In genomic region chr15:52566889-52567288, GRCh38 we compare ENCODE assay signal across 8 cellular contexts. TPM values are rescaled to one million over a fixed set of nuclear protein-coding genes. Genes with fewer than 3 reads are reported as not detected.
DNase-seq lines count a peak whose midpoint lies in the region; ATAC-seq and TF ChIP-seq lines count a peak whose summit lies in the region.

No MANE protein-coding gene starts in this region.

- H3K27me3 ChIP-seq in HCT116 (ENCODE audit: insufficient read depth, low read length) (no peaks in the 10 kb centered on the region), gastrocnemius medialis (no peaks in the 10 kb centered on the region)

- no peak for TF ChIP-seq POLR2A in HCT116 (IDR thresholded peaks at IDR 0.05; ENCODE audit: borderline replicate concordance, extremely low read depth, insufficient read depth, insufficient read length)
- TF ChIP-seq POLR2A in gastrocnemius medialis (IDR thresholded peaks at IDR 0.05), result no peak

- POLR2A ChIA-PET in HCT116 (lab: Charles Lee), result no interaction called here

- no peak for TF ChIP-seq RAD21 in HCT116 (IDR thresholded peaks at IDR 0.05; ENCODE audit: low read depth)

- TF ChIP-seq CTCF in HCT116 (IDR thresholded peaks at IDR 0.05 in 2 of 3, conservative IDR thresholded peaks at IDR 0.05 in 1 of 3; ENCODE audit: borderline replicate concordance in 1 of 3, insufficient read depth in 1 of 3, low read depth in 2 of 3, low read length in 2 of 3) (no peak), fibroblast of mammary gland (conservative IDR thresholded peaks at IDR 0.05; ENCODE audit: control insufficient read depth, insufficient read depth, low read depth, low read length) (no peak), gastrocnemius medialis (IDR thresholded peaks at IDR 0.05 in 4 of 5, conservative IDR thresholded peaks at IDR 0.05 in 1 of 5) (no peak)

- peaks cover 70% of the 10 kb centered on the region for H3K79me2 ChIP-seq in HCT116 (ENCODE audit: insufficient read depth, low read length)

- RAD21 ChIA-PET in HCT116 (lab: Charles Lee; ENCODE audit: low non-redundant PET in 1 of 2, low total read pairs in 2 of 2, uncharacterized antibody in 2 of 2, unreplicated experiment in 2 of 2), result no interaction called here

- H3K27ac ChIP-seq in HCT116 (ENCODE audit: low read depth, low read length) (no peak overlapping the region), SK-N-MC (no peak overlapping the region), gastrocnemius medialis (peak overlapping the region; percentile 86 to 97 (median 92))

- CTCF ChIA-PET in HCT116 (lab: Charles Lee), result no interaction called here

- peak overlapping the region; percentile 91 to 98 for H3K4me3 ChIP-seq in HCT116 (replicated peaks in 1 of 2; ENCODE audit: low read depth in 1 of 2, low read length in 2 of 2)
- H3K4me3 ChIP-seq in SK-N-MC, result peak overlapping the region; percentile 97
- peak overlapping the region; percentile 93 for H3K4me3 ChIP-seq in fibroblast of mammary gland (ENCODE audit: control insufficient read depth, low read depth, low read length)
- peak overlapping the region; percentile 58 to 87 (median 75) for H3K4me3 ChIP-seq in gastrocnemius medialis

- H3K9me3 ChIP-seq in HCT116 (ENCODE audit: control insufficient read depth in 1 of 2, insufficient read depth in 1 of 2, low read depth in 1 of 2, low read length in 2 of 2) (no peaks in the 10 kb centered on the region), SK-N-MC (ENCODE audit: low read depth, low read length) (no peaks in the 10 kb centered on the region), gastrocnemius medialis (no peaks in the 10 kb centered on the region)

- in situ Hi-C loops in gastrocnemius medialis (cut with MboI; ENCODE audit: low sequenced_read_pairs in 4 of 4), result loop anchor here in 1 of 4 donors (25.0 kb wide), 1 partner anchor 95 kb away; no protein-coding TSS in a partner anchor

- H3K4me1 ChIP-seq in HCT116 (ENCODE audit: control insufficient read depth in 1 of 2, insufficient read depth in 2 of 2, low read length in 2 of 2) (peaks cover 8 to 16% of the 10 kb centered on the region in 2 experiments), gastrocnemius medialis (peaks cover 42 to 44% of the 10 kb centered on the region in 2 donors)

- DNase-seq in HCT116 (ENCODE audit: low read depth, low spot score) (no peak), SK-N-MC (ENCODE audit: low read depth, low spot score) (no peak), fibroblast of mammary gland (ENCODE audit: low read depth) (no peak), gastrocnemius medialis (peak in 1 of 2 donors; percentile 43), AML-193 (lab: John Stamatoyannopoulos, UW) (no peak), ecto neural progenitor cell (ENCODE audit: low spot score) (no peak)
- no peak for DNase-seq in stimulated activated CD4-positive, alpha-beta T cell treated with anti-CD3 and anti-CD28 coated beads, Interleukin-2, amount 100 ng/mL, for 24 hours

- BruUV-seq in HCT116 (replicated peaks; lab: Mats Ljungman, UMichigan), result no TSS peak

- no peaks in the 10 kb centered on the region for H3K9me2 ChIP-seq in HCT116 (ENCODE audit: insufficient read depth)

- intact Hi-C loops in HCT116 (cut with micrococcal nuclease) (loop anchor here (5.0 to 10.0 kb wide), 3 partner anchors 110 to 312 kb away; partner anchors contain the start of gene ATOSA), gastrocnemius medialis (cut with DNase I; ENCODE audit: low total_unique reads) (no loop called here)

- H3K36me3 ChIP-seq in HCT116 (ENCODE audit: control insufficient read depth in 1 of 2, insufficient read depth in 2 of 2, low read length in 2 of 2), result no peaks in the 10 kb centered on the region; a peak in 1 of 4 replicates
- peaks cover 29% of the 10 kb centered on the region for H3K36me3 ChIP-seq in SK-N-MC (ENCODE audit: insufficient read depth, low read length)
- no peaks in the 10 kb centered on the region for H3K36me3 ChIP-seq in gastrocnemius medialis

- peak overlapping the region; percentile 99 for H3K9ac ChIP-seq in HCT116 (ENCODE audit: low read length)
- peak overlapping the region; percentile 93 for H3K9ac ChIP-seq in SK-N-MC (ENCODE audit: insufficient read length)

- peaks cover 42% of the 10 kb centered on the region for H4K20me1 ChIP-seq in HCT116 (ENCODE audit: insufficient read depth)

- peak overlapping the region; percentile 97 for H3K4me2 ChIP-seq in HCT116 (ENCODE audit: low read length)

- ATAC-seq in HCT116 (no peak), gastrocnemius medialis (peak in 1 of 2 donors; percentile 43), GM19351 (IDR thresholded peaks at IDR 0.05; ENCODE audit: unreplicated experiment) (no peak)

- no peak overlapping the region for H2AFZ ChIP-seq in HCT116 (ENCODE audit: low read depth, low read length, poor library complexity, severe bottlenecking)

TF ChIP-seq in HCT116, 20 proteins besides CTCF, POLR2A, EP300 and RAD21:
- TF ChIP-seq ZBTB33 (IDR thresholded peaks at IDR 0.05; ENCODE audit: extremely low read depth, insufficient replicate concordance, low read length) (no peak), JUND (IDR thresholded peaks at IDR 0.05) (no peak), EZH2phosphoT487 (IDR thresholded peaks at IDR 0.05; ENCODE audit: borderline replicate concordance) (no peak), SIN3A (IDR thresholded peaks at IDR 0.05; ENCODE audit: low read depth) (no peak), YY1 (IDR thresholded peaks at IDR 0.05; ENCODE audit: extremely low read depth, insufficient replicate concordance, low read depth, low read length) (no peak), ZFX (IDR thresholded peaks at IDR 0.05) (no peak), SRF (IDR thresholded peaks at IDR 0.05; ENCODE audit: low read depth) (no peak), CBX3 (IDR thresholded peaks at IDR 0.05; ENCODE audit: low read depth) (no peak), EGR1 (IDR thresholded peaks at IDR 0.05; ENCODE audit: low read depth) (no peak), ZNF274 (IDR thresholded peaks at IDR 0.05; ENCODE audit: low read depth, low read length) (no peak), FOSL1 (IDR thresholded peaks at IDR 0.05; ENCODE audit: low read depth) (no peak), ATF3 (IDR thresholded peaks at IDR 0.05) (no peak), POLR2AphosphoS5 (IDR thresholded peaks at IDR 0.05; ENCODE audit: low read depth, low read length) (no peak), TCF7L2 (IDR thresholded peaks at IDR 0.05; ENCODE audit: borderline replicate concordance, extremely low read depth, insufficient read depth, insufficient read length) (no peak), SP1 (IDR thresholded peaks at IDR 0.05; ENCODE audit: low read depth) (no peak), ELF1 (IDR thresholded peaks at IDR 0.05; ENCODE audit: borderline replicate concordance, low read depth) (no peak), EZH2 (IDR thresholded peaks at IDR 0.05) (no peak)
- TF ChIP-seq, protein P1, sequence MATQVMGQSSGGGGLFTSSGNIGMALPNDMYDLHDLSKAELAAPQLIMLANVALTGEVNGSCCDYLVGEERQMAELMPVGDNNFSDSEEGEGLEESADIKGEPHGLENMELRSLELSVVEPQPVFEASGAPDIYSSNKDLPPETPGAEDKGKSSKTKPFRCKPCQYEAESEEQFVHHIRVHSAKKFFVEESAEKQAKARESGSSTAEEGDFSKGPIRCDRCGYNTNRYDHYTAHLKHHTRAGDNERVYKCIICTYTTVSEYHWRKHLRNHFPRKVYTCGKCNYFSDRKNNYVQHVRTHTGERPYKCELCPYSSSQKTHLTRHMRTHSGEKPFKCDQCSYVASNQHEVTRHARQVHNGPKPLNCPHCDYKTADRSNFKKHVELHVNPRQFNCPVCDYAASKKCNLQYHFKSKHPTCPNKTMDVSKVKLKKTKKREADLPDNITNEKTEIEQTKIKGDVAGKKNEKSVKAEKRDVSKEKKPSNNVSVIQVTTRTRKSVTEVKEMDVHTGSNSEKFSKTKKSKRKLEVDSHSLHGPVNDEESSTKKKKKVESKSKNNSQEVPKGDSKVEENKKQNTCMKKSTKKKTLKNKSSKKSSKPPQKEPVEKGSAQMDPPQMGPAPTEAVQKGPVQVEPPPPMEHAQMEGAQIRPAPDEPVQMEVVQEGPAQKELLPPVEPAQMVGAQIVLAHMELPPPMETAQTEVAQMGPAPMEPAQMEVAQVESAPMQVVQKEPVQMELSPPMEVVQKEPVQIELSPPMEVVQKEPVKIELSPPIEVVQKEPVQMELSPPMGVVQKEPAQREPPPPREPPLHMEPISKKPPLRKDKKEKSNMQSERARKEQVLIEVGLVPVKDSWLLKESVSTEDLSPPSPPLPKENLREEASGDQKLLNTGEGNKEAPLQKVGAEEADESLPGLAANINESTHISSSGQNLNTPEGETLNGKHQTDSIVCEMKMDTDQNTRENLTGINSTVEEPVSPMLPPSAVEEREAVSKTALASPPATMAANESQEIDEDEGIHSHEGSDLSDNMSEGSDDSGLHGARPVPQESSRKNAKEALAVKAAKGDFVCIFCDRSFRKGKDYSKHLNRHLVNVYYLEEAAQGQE (IDR thresholded peaks at IDR 0.05; ENCODE audit: low read depth), result no peak
- TF ChIP-seq, protein P2, sequence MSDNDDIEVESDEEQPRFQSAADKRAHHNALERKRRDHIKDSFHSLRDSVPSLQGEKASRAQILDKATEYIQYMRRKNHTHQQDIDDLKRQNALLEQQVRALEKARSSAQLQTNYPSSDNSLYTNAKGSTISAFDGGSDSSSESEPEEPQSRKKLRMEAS (IDR thresholded peaks at IDR 0.05), result no peak

RNA-seq across cellular contexts. Expression of gene ARPP19, which starts 1.9 kb away (rescaled TPM):
- total RNA-seq in HCT116 (2021; ENCODE audit: unreplicated experiment), result 163 TPM
- 53.1 and 54.3 TPM in 2 replicates for polyA plus RNA-seq in HCT116 (2012)
- total RNA-seq in gastrocnemius medialis, result 100 to 1,000 TPM; 153 to 428 (median 207) TPM

RNA-seq across cellular contexts. Expression of gene MYO5A, which starts 38.2 kb away (rescaled TPM):
- 17.6 TPM for total RNA-seq in HCT116 (2021; ENCODE audit: unreplicated experiment)
- 9.4 and 10.3 TPM in 2 replicates for polyA plus RNA-seq in HCT116 (2012)
- total RNA-seq in gastrocnemius medialis, result 10 to 100 TPM in 2 of 4 donors, 1 to 10 TPM in 2; 5.8 to 51.2 (median 10.2) TPM

Comparison
In these comparisons a context has a peak if more than half of its experiments do, and no peak if none do; other contexts are left out.
1. H3K27ac ChIP-seq: peak in gastrocnemius medialis (4 of 4); none in HCT116 (single experiment) and SK-N-MC (single experiment).
2. Peak in every context shown above with its lines, with median percentiles within 50 percentile points of each other: H3K4me3 ChIP-seq.